ENCODE assay signal across 1 cellular context in genomic region chr6:4125933-4126864, GRCh38.
A peak's percentile ranks its signal among the peaks of the same experiment; 100 is the strongest.
TF ChIP-seq lines count a peak whose summit lies in the region.

No MANE protein-coding gene starts in this region.

TF ChIP-seq in HCT116, 20 proteins besides CTCF, POLR2A, EP300 and RAD21 (continued from another document):
- TF ChIP-seq REST (IDR thresholded peaks at IDR 0.05; ENCODE audit: low read depth), result no peak
- peak; percentile 50 for TF ChIP-seq SP1 (IDR thresholded peaks at IDR 0.05; ENCODE audit: low read depth)
- peak; percentile 72 for TF ChIP-seq JUND (IDR thresholded peaks at IDR 0.05)
- TF ChIP-seq CBX3 (IDR thresholded peaks at IDR 0.05; ENCODE audit: low read depth), result peak; percentile 29; the same call in 1 of the 2 replicates
- no peak for TF ChIP-seq ELF1 (IDR thresholded peaks at IDR 0.05; ENCODE audit: borderline replicate concordance, low read depth)
TF ChIP-seq in HCT116: peak in this region for 4.
